11 cellular contexts compared by ENCODE assay signal in genomic region chr5:132455614-132456115, GRCh38. TPM values are rescaled to one million over a fixed set of nuclear protein-coding genes. Genes with fewer than 3 reads are reported as not detected.
DNase-seq lines count a peak whose midpoint lies in the region; ATAC-seq and TF ChIP-seq lines count a peak whose summit lies in the region.
"Had no signal": no experiment of that assay in that cellular context is flagged by ENCODE, and none has a peak within 500 bp of the region (broad histone marks: within the 10 kb centered on the region; RNA-seq: fewer than 3 reads in every experiment).

No MANE protein-coding gene starts in this region.

- H3K36me3 Mint-ChIP-seq in activated CD4-positive, alpha-beta T cell treated with anti-CD3 and anti-CD28 coated beads, Interleukin-2, amount 10 ng/mL, durations not matched to agents 24 days and 14 days (ENCODE audit: low read depth): peaks cover 34% of the 10 kb centered on the region

- H3K27ac ChIP-seq in RWPE1 (peak overlapping the region; percentile 11; the same call in 1 of the 2 replicates), gastroesophageal sphincter (peak overlapping the region in 3 of 4 donors; percentile 57 to 62 (median 60)), stomach (peak overlapping the region; percentile 78 to 92 (median 85))
- H3K27ac ChIP-seq: SJCRH30 had no signal

- H3K4me3 ChIP-seq in gastroesophageal sphincter (no peak overlapping the region), stomach (no peak overlapping the region)
- H3K4me3 ChIP-seq: SJCRH30 had no signal

- ATAC-seq in gastroesophageal sphincter (no peak), HG03432 (IDR thresholded peaks at IDR 0.05; ENCODE audit: unreplicated experiment) (no peak), HG03442 (IDR thresholded peaks at IDR 0.05; ENCODE audit: unreplicated experiment) (no peak)

- peaks cover 78% of the 10 kb centered on the region for H3K4me1 Mint-ChIP-seq in activated CD4-positive, alpha-beta T cell treated with anti-CD3 and anti-CD28 coated beads, Interleukin-2, amount 10 ng/mL, durations not matched to agents 24 days and 14 days

- H3K4me3 Mint-ChIP-seq in activated CD4-positive, alpha-beta T cell treated with anti-CD3 and anti-CD28 coated beads, Interleukin-2, amount 10 ng/mL, durations not matched to agents 24 days and 14 days: peak overlapping the region; percentile 74

- TF ChIP-seq POLR2A in gastroesophageal sphincter (IDR thresholded peaks at IDR 0.05) (no peak), stomach (IDR thresholded peaks at IDR 0.05) (no peak)

- no peaks in the 10 kb centered on the region for H3K9me3 ChIP-seq in gastroesophageal sphincter
- no peaks in the 10 kb centered on the region for H3K9me3 ChIP-seq in stomach
- H3K9me3 ChIP-seq: SJCRH30 had no signal

- CTCF ChIA-PET in RWPE1 (lab: Yijun Ruan, JAX): interaction anchor here (0.5 to 0.7 kb wide), 3 partner anchors 8 to 118 kb away, joined by 3 to 4 read pairs (median 3); no protein-coding TSS in a partner anchor

- no peak for TF ChIP-seq CTCF in RWPE1 (conservative IDR thresholded peaks at IDR 0.05; ENCODE audit: low read depth)
- TF ChIP-seq CTCF in gastroesophageal sphincter (IDR thresholded peaks at IDR 0.05): no peak
- TF ChIP-seq CTCF in stomach (IDR thresholded peaks at IDR 0.05): no peak

- 31 to 50% methylated on average over 3 to 5 of the region's 5 CpGs for WGBS in gastroesophageal sphincter (ENCODE audit: low coverage in 1 of 2), 2 donors
- whole genome bisulfite sequencing in stomach, 5 donors: 34 to 43% (median 42%) methylated on average over 5 of the region's 5 CpGs

- intact Hi-C loops in activated CD4-positive, alpha-beta T cell treated with anti-CD3 and anti-CD28 coated beads, Interleukin-2, amount 10 ng/mL, durations not matched to agents 24 days and 14 days (cut with micrococcal nuclease): loop anchor here (2.0 to 5.0 kb wide), 2 partner anchors 17 to 37 kb away; partner anchors contain the start of gene IRF1
- intact Hi-C loops in stomach (cut with DNase I; ENCODE audit: low total_unique reads): no loop called here

- H3K4me1 ChIP-seq in gastroesophageal sphincter: peaks cover 0 to 59% (median 32%) of the 10 kb centered on the region in 3 donors
- H3K4me1 ChIP-seq in stomach: peaks cover 48 to 81% (median 65%) of the 10 kb centered on the region in 4 donors

- no peaks in the 10 kb centered on the region for H3K9me3 Mint-ChIP-seq in activated CD4-positive, alpha-beta T cell treated with anti-CD3 and anti-CD28 coated beads, Interleukin-2, amount 10 ng/mL, durations not matched to agents 24 days and 14 days

- peak; percentile 67 for DNase-seq in activated CD4-positive, alpha-beta T cell treated with anti-CD3 and anti-CD28 coated beads, Interleukin-2, amount 10 ng/mL, durations not matched to agents 24 days and 14 days
- no peak for DNase-seq in activated CD4-positive, alpha-beta T cell treated with anti-CD3 and anti-CD28 coated beads for 4 hours
- no peak for DNase-seq in RWPE1 (ENCODE audit: low spot score)
- DNase-seq in stomach: no peak
- no peak for DNase-seq in stimulated activated CD4-positive, alpha-beta T cell treated with anti-CD3 and anti-CD28 coated beads, Interleukin-2, amount 100 ng/mL, for 48 hours
- DNase-seq: ACHN, SJCRH30, substantia nigra had no signal

- H3K36me3 ChIP-seq in gastroesophageal sphincter (peaks cover 0 to 63% of the 10 kb centered on the region in 2 donors), stomach (peaks cover 0 to 33% (median 15%) of the 10 kb centered on the region in 4 donors)
- H3K36me3 ChIP-seq: SJCRH30 had no signal

- no peak for TF ChIP-seq EP300 in gastroesophageal sphincter (IDR thresholded peaks at IDR 0.05)
- TF ChIP-seq EP300 in stomach (IDR thresholded peaks at IDR 0.05): no peak

- peak overlapping the region; percentile 99 for H3K27ac Mint-ChIP-seq in activated CD4-positive, alpha-beta T cell treated with anti-CD3 and anti-CD28 coated beads, Interleukin-2, amount 10 ng/mL, durations not matched to agents 24 days and 14 days

- H3K27me3 Mint-ChIP-seq in activated CD4-positive, alpha-beta T cell treated with anti-CD3 and anti-CD28 coated beads, Interleukin-2, amount 10 ng/mL, durations not matched to agents 24 days and 14 days: no peaks in the 10 kb centered on the region

- H3K27me3 ChIP-seq in gastroesophageal sphincter (no peaks in the 10 kb centered on the region), stomach (no peaks in the 10 kb centered on the region)
- H3K27me3 ChIP-seq: SJCRH30 had no signal

- POLR2A ChIA-PET in RWPE1 (lab: Yijun Ruan, JAX; ENCODE audit: low non-redundant PET): no interaction called here

RNA-seq across cellular contexts. Expression of gene IRF1, which starts 34.9 kb away (rescaled TPM):
- total RNA-seq in activated CD4-positive, alpha-beta T cell treated with anti-CD3 and anti-CD28 coated beads, Interleukin-2, amount 10 ng/mL, durations not matched to agents 24 days and 14 days: 167 and 181 TPM in 2 replicates
- total RNA-seq in gastroesophageal sphincter (10 to 100 TPM; 10.9 to 74.3 (median 19.4) TPM), stomach (100 to 1,000 TPM in 2 of 5 donors, 10 to 100 TPM in 3; 18.0 to 256 (median 91.5) TPM)
- 10 to 100 TPM; 17.1 to 80.2 (median 49.1) TPM for polyA plus RNA-seq in stomach

Comparison
In these comparisons a context has a peak if more than half of its experiments do, and no peak if none do; other contexts are left out.
1. H3K27ac ChIP-seq: peak in every context shown above with its lines; median percentile 85 in stomach; 60 in gastroesophageal sphincter; 11 in RWPE1.